10 cellular contexts compared by ENCODE assay signal in the genomic region with DNA sequence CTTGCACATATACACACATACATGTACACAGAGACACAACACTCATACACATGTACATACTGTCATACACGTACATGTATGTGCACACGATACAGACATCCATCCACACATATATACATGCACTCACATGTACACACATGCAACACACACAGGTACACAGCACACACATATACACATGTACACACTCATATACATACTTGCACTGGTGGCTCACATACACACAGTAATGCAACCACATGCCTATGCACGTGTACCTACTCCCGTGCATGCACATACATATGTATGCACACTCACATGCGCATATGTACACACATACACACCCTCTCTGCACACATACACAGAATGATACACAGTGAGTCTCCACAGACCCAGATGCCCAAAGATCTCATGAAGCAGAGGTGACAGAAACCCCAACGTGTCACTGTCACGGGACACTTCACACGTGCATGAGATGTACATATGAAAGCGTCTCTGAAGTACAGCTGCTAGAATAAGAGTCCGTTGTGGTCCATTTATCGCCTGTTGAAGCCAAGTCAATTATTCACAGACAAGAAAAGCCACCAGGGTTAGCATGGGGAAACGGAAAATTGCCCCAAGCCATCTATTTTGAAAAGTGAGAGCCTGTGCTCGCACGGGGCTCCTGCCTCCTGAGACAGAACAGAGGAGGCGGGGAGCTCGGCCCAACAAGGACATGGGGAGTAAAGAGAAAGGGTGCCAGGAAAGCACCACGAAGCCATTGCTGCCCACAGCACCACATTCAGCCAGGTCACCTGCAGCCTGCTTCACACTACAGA. TPM values are rescaled to one million over a fixed set of nuclear protein-coding genes. Genes with fewer than 3 reads are reported as not detected.
DNase-seq lines count a peak whose midpoint lies in the region; ATAC-seq and TF ChIP-seq lines count a peak whose summit lies in the region.
"Had no signal": no experiment of that assay in that cellular context is flagged by ENCODE, and none has a peak within 500 bp of the region (broad histone marks: within the 10 kb centered on the region; RNA-seq: fewer than 3 reads in every experiment).

No MANE protein-coding gene starts in this region.

- intact Hi-C loops in PC-3 (cut with micrococcal nuclease): no loop called here
- intact Hi-C loops in posterior vena cava (cut with DNase I): no loop called here

- H3K36me3 ChIP-seq in PC-3 (ENCODE audit: low read depth, low read length): peaks cover 45% of the 10 kb centered on the region

- ATAC-seq in GM19397 (IDR thresholded peaks at IDR 0.05; ENCODE audit: unreplicated experiment) (peak; percentile 40), HG02973 (IDR thresholded peaks at IDR 0.05; ENCODE audit: unreplicated experiment) (peak; percentile 41), PC-3 (no peak)

- H3K4me3 ChIP-seq in GM12875 (ENCODE audit: low read depth, low read length): peak overlapping the region; percentile 8
- no peak overlapping the region for H3K4me3 ChIP-seq in PC-3 (ENCODE audit: low read length)
- H3K4me3 ChIP-seq: left ventricle myocardium inferior, upper lobe of left lung had no signal

- H2AFZ ChIP-seq in PC-3 (ENCODE audit: low read length): no peak overlapping the region

- H3K4me1 ChIP-seq in PC-3 (ENCODE audit: insufficient read depth, low read length): no peaks in the 10 kb centered on the region

- H3K27ac ChIP-seq in PC-3 (ENCODE audit: low read length): no peak overlapping the region
- H3K27ac ChIP-seq: left ventricle myocardium inferior had no signal

- no peaks in the 10 kb centered on the region for H3F3A ChIP-seq in PC-3 (ENCODE audit: low read length, unreplicated experiment)

- TF ChIP-seq CTCF in GM12875 (IDR thresholded peaks at IDR 0.05; ENCODE audit: borderline replicate concordance, insufficient read depth, low read depth, low read length) (no peak), PC-3 (conservative IDR thresholded peaks at IDR 0.05; ENCODE audit: low read depth, low read length) (no peak)

- H4K20me1 ChIP-seq in PC-3 (ENCODE audit: low read length): peaks cover 56% of the 10 kb centered on the region

- POLR2A ChIA-PET in PC-3 (lab: Charles Lee; ENCODE audit: unreplicated experiment): no interaction called here

- DNase-seq in PC-3 (no peak), globus pallidus (ENCODE audit: low spot score) (no peak), pons (ENCODE audit: low spot score) (no peak), posterior vena cava (ENCODE audit: low spot score) (no peak)
- DNase-seq in activated CD4-positive, CD25-positive, alpha-beta regulatory T cell treated with anti-CD3 and anti-CD28 coated beads, Interleukin-2, amount 50 U/mL, for 72 hours: no peak
- DNase-seq: left ventricle myocardium inferior, upper lobe of left lung had no signal

- no peaks in the 10 kb centered on the region for H3K9me3 ChIP-seq in PC-3 (ENCODE audit: low read length)
- H3K9me3 ChIP-seq: left ventricle myocardium inferior, upper lobe of left lung had no signal

- BruUV-seq in PC-3 (replicated peaks; lab: Mats Ljungman, UMichigan): TSS peak; percentile 19

- no peak overlapping the region for H3K9ac ChIP-seq in PC-3 (ENCODE audit: low read length)

- H3K4me2 ChIP-seq in PC-3 (ENCODE audit: low read length): no peak overlapping the region

- no peaks in the 10 kb centered on the region for H3K9me2 ChIP-seq in PC-3 (replicated peaks; ENCODE audit: low read length)

- no peaks in the 10 kb centered on the region for H3K27me3 ChIP-seq in PC-3 (ENCODE audit: low read length)
- H3K27me3 ChIP-seq: upper lobe of left lung had no signal

- CTCF ChIA-PET in PC-3 (lab: Charles Lee): no interaction called here

- peaks cover 93% of the 10 kb centered on the region for H3K79me2 ChIP-seq in PC-3 (ENCODE audit: low read length)

RNA-seq across cellular contexts. Expression of gene LPCAT1, which starts 24.9 kb away (rescaled TPM):
- total RNA-seq in PC-3 (2014; rRNA removed): 121 and 144 TPM in 2 replicates
- total RNA-seq in posterior vena cava: 10 to 100 TPM; 30.8 to 36.9 TPM

RNA-seq across cellular contexts. Expression of gene SLC6A3, which starts 53.6 kb away (rescaled TPM):
- total RNA-seq in PC-3 (2014; rRNA removed): not detected in 2 replicates
- total RNA-seq in posterior vena cava: under 1 TPM; 0.10 to 0.19 TPM
- total RNA-seq: left ventricle myocardium inferior had no signal
